Comparison of ENCODE assay signal across 12 cellular contexts in genomic region chr7:120991133-120991532, GRCh38. TPM values are rescaled to one million over a fixed set of nuclear protein-coding genes. Genes with fewer than 3 reads are reported as not detected.
DNase-seq lines count a peak whose midpoint lies in the region; ATAC-seq and TF ChIP-seq lines count a peak whose summit lies in the region.
"Had no signal": no experiment of that assay in that cellular context is flagged by ENCODE, and none has a peak within 500 bp of the region (broad histone marks: within the 10 kb centered on the region; RNA-seq: fewer than 3 reads in every experiment).

No MANE protein-coding gene starts in this region.

- H3F3A ChIP-seq in smooth muscle cell (ENCODE audit: low read depth) = peaks cover 18% of the 10 kb centered on the region

- H2AFZ ChIP-seq in KMS-11 (ENCODE audit: low read depth) (peak overlapping the region; percentile 2; the same call in 1 of the 2 replicates), smooth muscle cell (ENCODE audit: low read depth) (peak overlapping the region; percentile 26)

- TF ChIP-seq POLR2A in adrenal gland (IDR thresholded peaks at IDR 0.05) = no peak

- DNase-seq in fibroblast of villous mesenchyme (ENCODE audit: low read depth) (no peak), smooth muscle cell (lab: John Stamatoyannopoulos, UW; ENCODE audit: unreplicated experiment) (no peak), COLO668 (lab: John Stamatoyannopoulos, UW; ENCODE audit: unreplicated experiment) (no peak), adrenal gland (no peak), NCI-H1092 (lab: John Stamatoyannopoulos, UW) (no peak)
- no peak for DNase-seq in activated CD4-positive, alpha-beta T cell treated with anti-CD3 and anti-CD28 coated beads for 4 hours
- DNase-seq: activated CD4-positive, alpha-beta T cell treated with anti-CD3 and anti-CD28 coated beads, Interleukin-2, amount 50 U/mL, for 48 hours; activated naive CD4-positive, alpha-beta T cell treated with anti-CD3 and anti-CD28 coated beads, Interleukin-2, amount 10 ng/mL, durations not matched to agents 7 days and 5 days; NCI-H510A treated with DMSO at 0.1 percent for 48 hours; stimulated activated CD4-positive, alpha-beta T cell treated with anti-CD3 and anti-CD28 coated beads, Interleukin-4, amount 100 ng/mL, for 24 hours had no signal

- no peak for TF ChIP-seq CTCF in KMS-11 (conservative IDR thresholded peaks at IDR 0.05; ENCODE audit: low read depth, low read length)
- no peak for TF ChIP-seq CTCF in fibroblast of villous mesenchyme (IDR thresholded peaks at IDR 0.05; ENCODE audit: insufficient read depth, low read depth, low read length)
- TF ChIP-seq CTCF in smooth muscle cell (IDR thresholded peaks at IDR 0.05; ENCODE audit: borderline replicate concordance, insufficient read depth, poor library complexity, severe bottlenecking) = no peak
- no peak for TF ChIP-seq CTCF in adrenal gland (IDR thresholded peaks at IDR 0.05)

- H3K9me3 ChIP-seq in smooth muscle cell (replicated peaks; ENCODE audit: low read depth) = no peaks in the 10 kb centered on the region
- H3K9me3 ChIP-seq in adrenal gland (replicated peaks in 1 of 3) = no peaks in the 10 kb centered on the region

- H3K27ac ChIP-seq in KMS-11 (peak overlapping the region; percentile 20; the same call in 1 of the 2 replicates), smooth muscle cell (ENCODE audit: low read depth) (peak overlapping the region; percentile 90), adrenal gland (peak overlapping the region in 1 of 5 donors; percentile 89)

- H3K36me3 ChIP-seq in KMS-11 (ENCODE audit: insufficient read depth) (no peaks in the 10 kb centered on the region), smooth muscle cell (ENCODE audit: low read depth) (no peaks in the 10 kb centered on the region), adrenal gland (replicated peaks in 1 of 2) (no peaks in the 10 kb centered on the region)

- H3K4me2 ChIP-seq in KMS-11 = peak overlapping the region; percentile 86
- H3K4me2 ChIP-seq in smooth muscle cell = peak overlapping the region; percentile 91

- ATAC-seq in GM18511 (IDR thresholded peaks at IDR 0.05; ENCODE audit: unreplicated experiment) = peak; percentile 25

- no peaks in the 10 kb centered on the region for H3K79me2 ChIP-seq in KMS-11 (ENCODE audit: insufficient read depth, low read depth)
- H3K79me2 ChIP-seq in smooth muscle cell (ENCODE audit: low read depth) = peaks cover 39% of the 10 kb centered on the region

- intact Hi-C loops in adrenal gland (cut with DNase I) = no loop called here

- H3K4me1 ChIP-seq in KMS-11 (ENCODE audit: low read depth, poor library complexity, severe bottlenecking) = peaks cover 74% of the 10 kb centered on the region
- peaks cover 11% of the 10 kb centered on the region for H3K4me1 ChIP-seq in smooth muscle cell (ENCODE audit: low read depth)
- H3K4me1 ChIP-seq in adrenal gland (replicated peaks in 1 of 2) = peaks cover 7 to 32% of the 10 kb centered on the region in 2 donors

- 80% methylated on average over 1 of the region's 1 CpG for WGBS in smooth muscle cell (ENCODE audit: low lambda C conversion rate)
- 39 to 62% (median 54%) methylated on average over 1 of the region's 1 CpG for WGBS in adrenal gland, 4 donors

- H3K27me3 ChIP-seq in KMS-11 (ENCODE audit: insufficient read depth, low read depth) = no peaks in the 10 kb centered on the region; the same call in 1 of the 2 replicates
- no peaks in the 10 kb centered on the region for H3K27me3 ChIP-seq in smooth muscle cell (ENCODE audit: low read depth)
- no peaks in the 10 kb centered on the region for H3K27me3 ChIP-seq in adrenal gland

- H3K4me3 ChIP-seq in KMS-11 (IDR thresholded peaks at IDR 0.05; ENCODE audit: insufficient read depth, low read depth, low read length) (no peak overlapping the region), fibroblast of villous mesenchyme (ENCODE audit: low read depth, low read length) (peak overlapping the region; percentile 65), smooth muscle cell (peak overlapping the region; percentile 59), adrenal gland (peak overlapping the region in 2 of 4 donors; percentile 24 to 61)

- H4K20me1 ChIP-seq in KMS-11 (ENCODE audit: insufficient read depth) (no peaks in the 10 kb centered on the region), smooth muscle cell (ENCODE audit: low read depth) (no peaks in the 10 kb centered on the region)

- no peak overlapping the region for H3K9ac ChIP-seq in KMS-11
- peak overlapping the region; percentile 61 for H3K9ac ChIP-seq in smooth muscle cell (ENCODE audit: low read depth)

RNA-seq across cellular contexts. Expression of gene CPED1, which starts 2.6 kb away (rescaled TPM):
- total RNA-seq in fibroblast of villous mesenchyme (95.9 and 106 TPM in 2 replicates), smooth muscle cell (12.9 and 21.6 TPM in 2 replicates), adrenal gland (10 to 100 TPM; 17.9 to 72.2 (median 49.9) TPM)
- polyA plus RNA-seq in smooth muscle cell (5.8 and 9.5 TPM in 2 replicates), adrenal gland (10 to 100 TPM in 1 of 3 donors, 1 to 10 TPM in 2; 5.2 to 13.9 (median 6.4) TPM)

RNA-seq across cellular contexts. Expression of gene ING3, which starts 40.6 kb away (rescaled TPM):
- total RNA-seq in fibroblast of villous mesenchyme = 11.9 and 21.2 TPM in 2 replicates
- 11.8 and 23.1 TPM in 2 replicates for total RNA-seq in smooth muscle cell
- polyA plus RNA-seq in smooth muscle cell = 8.4 and 12.4 TPM in 2 replicates
- total RNA-seq in adrenal gland = 10 to 100 TPM in 7 of 8 donors, 1 to 10 TPM in 1; 9.1 to 23.4 (median 14.4) TPM
- polyA plus RNA-seq in adrenal gland = 10 to 100 TPM in 2 of 3 donors, 1 to 10 TPM in 1; 5.5 to 19.0 (median 10.3) TPM
